1 cellular context compared by ENCODE assay signal in the genomic region with DNA sequence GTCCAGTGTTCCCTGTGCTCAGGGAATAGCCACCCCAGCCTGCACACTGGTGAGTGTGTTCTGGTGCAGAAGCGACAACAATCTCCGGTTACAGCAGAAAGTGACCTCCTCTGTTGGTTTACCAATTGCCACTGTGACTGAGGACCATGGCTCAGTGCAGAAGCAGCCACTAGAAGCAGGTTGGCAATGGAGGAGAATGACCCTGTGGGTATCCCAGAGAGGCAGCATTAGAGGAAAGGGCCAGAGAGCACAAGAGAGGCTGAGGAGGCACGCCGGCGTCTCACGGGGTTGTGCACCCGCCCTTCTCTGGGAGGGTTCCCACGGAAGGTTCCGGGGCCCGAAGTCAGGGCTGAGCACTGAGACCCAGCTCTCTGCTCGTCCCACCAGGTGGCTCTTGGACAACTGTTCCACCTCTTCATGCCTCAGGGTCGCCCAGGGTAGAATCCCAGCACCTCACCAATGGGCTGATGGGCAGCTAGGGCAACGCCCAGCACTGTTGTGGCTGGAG.
TF ChIP-seq lines count a peak whose summit lies in the region.

No MANE protein-coding gene starts in this region.

TF ChIP-seq in IMR-90, 13 proteins besides CTCF, POLR2A, EP300 and RAD21:
- TF ChIP-seq RCOR1 (IDR thresholded peaks at IDR 0.05; ENCODE audit: insufficient replicate concordance, low read length) (no peak), FOS (IDR thresholded peaks at IDR 0.05; ENCODE audit: low read depth, low read length) (no peak), NFE2L2 (IDR thresholded peaks at IDR 0.05; ENCODE audit: low read depth, low read length) (no peak), MAFK (IDR thresholded peaks at IDR 0.05; ENCODE audit: low read depth, low read length) (no peak), CEBPB (IDR thresholded peaks at IDR 0.05; ENCODE audit: low read depth, low read length) (no peak), MAZ (IDR thresholded peaks at IDR 0.05; ENCODE audit: borderline replicate concordance, low read depth, low read length) (no peak), MXI1 (IDR thresholded peaks at IDR 0.05; ENCODE audit: borderline replicate concordance, low read depth, low read length) (no peak), BHLHE40 (IDR thresholded peaks at IDR 0.05; ENCODE audit: low read depth, low read length) (no peak), RFX5 (IDR thresholded peaks at IDR 0.05; ENCODE audit: low read depth, low read length) (no peak), SMC3 (IDR thresholded peaks at IDR 0.05; ENCODE audit: low read depth, low read length) (no peak), CHD1 (IDR thresholded peaks at IDR 0.05; ENCODE audit: low read depth, low read length) (no peak)
- TF ChIP-seq, protein P1, sequence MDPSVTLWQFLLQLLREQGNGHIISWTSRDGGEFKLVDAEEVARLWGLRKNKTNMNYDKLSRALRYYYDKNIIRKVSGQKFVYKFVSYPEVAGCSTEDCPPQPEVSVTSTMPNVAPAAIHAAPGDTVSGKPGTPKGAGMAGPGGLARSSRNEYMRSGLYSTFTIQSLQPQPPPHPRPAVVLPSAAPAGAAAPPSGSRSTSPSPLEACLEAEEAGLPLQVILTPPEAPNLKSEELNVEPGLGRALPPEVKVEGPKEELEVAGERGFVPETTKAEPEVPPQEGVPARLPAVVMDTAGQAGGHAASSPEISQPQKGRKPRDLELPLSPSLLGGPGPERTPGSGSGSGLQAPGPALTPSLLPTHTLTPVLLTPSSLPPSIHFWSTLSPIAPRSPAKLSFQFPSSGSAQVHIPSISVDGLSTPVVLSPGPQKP (IDR thresholded peaks at IDR 0.05; ENCODE audit: borderline replicate concordance, low read depth, low read length) = no peak
